Comparison of ENCODE assay signal across 9 cellular contexts in genomic region chr17:81285179-81285878, GRCh38. TPM values are rescaled to one million over a fixed set of nuclear protein-coding genes. Genes with fewer than 3 reads are reported as not detected.
DNase-seq lines count a peak whose midpoint lies in the region; ATAC-seq and TF ChIP-seq lines count a peak whose summit lies in the region.
"Had no signal": no experiment of that assay in that cellular context is flagged by ENCODE, and none has a peak within 500 bp of the region (broad histone marks: within the 10 kb centered on the region; RNA-seq: fewer than 3 reads in every experiment).

No MANE protein-coding gene starts in this region.

- DNase-seq in GM19238 (ENCODE audit: insufficient read length, low spot score): peak; percentile 74
- DNase-seq in activated CD4-positive, alpha-beta T cell treated with anti-CD3 and anti-CD28 coated beads for 48 hours: peak; percentile 77
- peak in 5 of 10 donors; percentile 40 to 58 (median 47) for DNase-seq in dorsolateral prefrontal cortex
- peak in 7 of 10 donors; percentile 24 to 44 (median 39) for DNase-seq in naive thymus-derived CD8-positive, alpha-beta T cell
- DNase-seq in stromal cell of bone marrow (ENCODE audit: low read depth): peak; percentile 43
- no peak for DNase-seq in NCI-H774 (lab: John Stamatoyannopoulos, UW)
- DNase-seq in NK-92 treated with Interleukin-12 subunit alpha and Interleukin-12 subunit beta, amount 100 ng/mL, for 24 hours (lab: John Stamatoyannopoulos, UW): no peak
- DNase-seq in DMS153 treated with DMSO at 0.1 percent for 48 hours (lab: John Stamatoyannopoulos, UW; ENCODE audit: unreplicated experiment): no peak

- no peaks in the 10 kb centered on the region for H3K27me3 ChIP-seq in dorsolateral prefrontal cortex
- H3K27me3 ChIP-seq: SJSA1 had no signal

- peaks cover 18 to 50% (median 40%) of the 10 kb centered on the region in 4 donors for H3K4me1 Mint-ChIP-seq in naive thymus-derived CD8-positive, alpha-beta T cell

- ATAC-seq in naive thymus-derived CD8-positive, alpha-beta T cell: peak; percentile 83 to 90

- POLR2A ChIA-PET in naive thymus-derived CD8-positive, alpha-beta T cell (lab: Charles Lee): interaction anchor here (0.6 to 0.7 kb wide), 2 partner anchors 9 to 83 kb away, joined by 4 read pairs; no protein-coding TSS in a partner anchor

- H3K27me3 Mint-ChIP-seq in naive thymus-derived CD8-positive, alpha-beta T cell: no peaks in the 10 kb centered on the region

- no peak for TF ChIP-seq CTCF in dorsolateral prefrontal cortex (IDR thresholded peaks at IDR 0.05 in 54 of 56, conservative IDR thresholded peaks at IDR 0.05 in 2 of 56; ENCODE audit: low read depth in 1 of 56, partially characterized antibody in 56 of 56)

- H3K36me3 Mint-ChIP-seq in naive thymus-derived CD8-positive, alpha-beta T cell: peaks cover 0 to 37% (median 2%) of the 10 kb centered on the region in 3 donors

- H3K9me3 Mint-ChIP-seq in naive thymus-derived CD8-positive, alpha-beta T cell: no peaks in the 10 kb centered on the region

- H3K27ac ChIP-seq in dorsolateral prefrontal cortex: peak overlapping the region in 51 of 59 donors; percentile 13 to 85 (median 69)
- H3K27ac ChIP-seq: SJSA1 had no signal

- peak overlapping the region in 45 of 59 donors; percentile 1 to 51 (median 25) for H3K4me3 ChIP-seq in dorsolateral prefrontal cortex
- H3K4me3 ChIP-seq: SJSA1 had no signal

- peak overlapping the region; percentile 44 to 87 (median 80) for H3K27ac Mint-ChIP-seq in naive thymus-derived CD8-positive, alpha-beta T cell

- H3K4me3 Mint-ChIP-seq in naive thymus-derived CD8-positive, alpha-beta T cell: peak overlapping the region; percentile 80 to 89 (median 84)

- intact Hi-C loops in dorsolateral prefrontal cortex (cut with DNase I): no loop called here

RNA-seq across cellular contexts. Expression of gene SLC38A10, which starts 9.8 kb away (rescaled TPM):
- 10 to 100 TPM; 30.0 to 80.0 (median 48.8) TPM for total RNA-seq in dorsolateral prefrontal cortex
- total RNA-seq in naive thymus-derived CD8-positive, alpha-beta T cell: 10 to 100 TPM; 59.3 to 60.9 TPM
- 10 to 100 TPM; 32.6 to 53.8 (median 39.7) TPM for polyA plus RNA-seq in naive thymus-derived CD8-positive, alpha-beta T cell

RNA-seq across cellular contexts. Expression of gene NDUFAF8, which starts 46.2 kb away (rescaled TPM):
- 10 to 100 TPM; 23.8 to 70.9 (median 46.9) TPM for total RNA-seq in dorsolateral prefrontal cortex
- total RNA-seq in naive thymus-derived CD8-positive, alpha-beta T cell: 10 to 100 TPM; 50.8 to 53.3 TPM
- polyA plus RNA-seq in naive thymus-derived CD8-positive, alpha-beta T cell: 100 to 1,000 TPM in 2 of 3 donors, 10 to 100 TPM in 1; 85.2 to 135 (median 107) TPM

RNA-seq across cellular contexts. Expression of gene TEPSIN, which starts 46.5 kb away (rescaled TPM):
- total RNA-seq in dorsolateral prefrontal cortex: 10 to 100 TPM; 12.8 to 46.5 (median 27.3) TPM
- 100 to 1,000 TPM; 122 to 136 TPM for total RNA-seq in naive thymus-derived CD8-positive, alpha-beta T cell
- 1 to 10 TPM; 2.7 to 2.8 (median 2.8) TPM for polyA plus RNA-seq in naive thymus-derived CD8-positive, alpha-beta T cell

Comparison
In these comparisons a context has a peak if more than half of its experiments do, and no peak if none do; other contexts are left out.
1. DNase-seq: peak in GM19238 (single experiment), activated CD4-positive, alpha-beta T cell treated with anti-CD3 and anti-CD28 coated beads for 48 hours (single experiment), naive thymus-derived CD8-positive, alpha-beta T cell (7 of 10) and stromal cell of bone marrow (single experiment); none in NCI-H774 (single experiment), NK-92 treated with Interleukin-12 subunit alpha and Interleukin-12 subunit beta, amount 100 ng/mL, for 24 hours (single experiment) and DMS153 treated with DMSO at 0.1 percent for 48 hours (single experiment).